In the genomic region with DNA sequence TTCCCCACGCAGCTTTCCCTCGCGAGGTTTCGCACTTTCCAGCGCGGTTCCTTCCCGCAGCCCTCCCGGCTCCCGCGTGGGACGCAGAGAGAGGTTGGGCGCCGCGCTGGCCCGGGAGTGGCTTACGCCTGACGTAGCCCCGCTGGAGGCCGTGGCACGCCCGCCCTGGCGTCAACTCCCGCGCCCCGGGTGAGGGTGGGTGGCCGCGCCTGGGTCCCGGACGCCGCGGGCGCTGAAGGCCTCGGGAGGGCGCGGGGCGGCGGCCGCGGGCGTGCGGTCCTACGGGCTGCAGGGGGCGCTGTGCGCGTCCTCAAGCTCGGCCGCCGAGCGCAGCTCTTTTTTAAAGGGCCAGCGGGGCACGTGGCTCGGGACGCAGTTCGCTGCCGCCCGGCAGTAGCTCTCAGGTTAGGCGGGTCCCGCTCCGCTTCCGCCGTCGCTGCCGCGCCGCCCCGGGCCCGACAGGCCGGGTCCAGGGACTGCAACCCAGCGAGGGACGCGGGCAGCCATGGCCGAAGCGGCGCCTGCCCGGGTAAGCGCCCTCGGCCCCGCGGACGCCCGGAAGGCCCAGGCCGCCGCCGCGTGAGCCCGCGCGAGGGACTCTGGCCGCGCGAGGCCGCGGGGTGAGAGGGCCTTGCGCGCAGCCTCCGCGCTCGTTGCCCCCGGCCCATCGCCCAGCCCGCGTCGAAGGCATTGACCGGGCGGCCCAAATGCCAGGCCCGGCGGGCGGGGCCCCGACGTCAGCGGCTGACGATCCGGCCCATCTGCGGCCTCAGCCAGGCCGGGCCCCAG, we compare ENCODE assay signal across 8 cellular contexts. TPM values are rescaled to one million over a fixed set of nuclear protein-coding genes. Genes with fewer than 3 reads are reported as not detected.
DNase-seq lines count a peak whose midpoint lies in the region; ATAC-seq and TF ChIP-seq lines count a peak whose summit lies in the region.

A gene (plus strand): TSS at position 368 of the 789 bp plus-strand sequence. CDS start 138 bp downstream, at position 506.

- TF ChIP-seq CTCF in IMR-90 (conservative IDR thresholded peaks at IDR 0.05; ENCODE audit: low read depth, low read length) (peak; percentile 81), PC-9 (conservative IDR thresholded peaks at IDR 0.05) (peak; percentile 68), fibroblast of lung (conservative IDR thresholded peaks at IDR 0.05 in 1 of 2, IDR thresholded peaks at IDR 0.05 in 1 of 2; ENCODE audit: low read depth in 1 of 2, low read length in 2 of 2) (peak; percentile 34 to 52)

- peak within 1 kb of the TSS; percentile 83 to 95 (median 92) for H3K27ac Mint-ChIP-seq in naive thymus-derived CD8-positive, alpha-beta T cell
- peak within 1 kb of the TSS; percentile 96 for H3K27ac Mint-ChIP-seq in stimulated activated naive B cell treated with anti-CD40 and anti-IgM and Interleukin-4, amounts not matched to agents 10 μg/mL and 1 μg/mL and 100 μg/mL, for 72 hours

- peak within 1 kb of the TSS; percentile 54 for H3K27ac ChIP-seq in IMR-90 (ENCODE audit: insufficient read depth, low read length)
- H3K27ac ChIP-seq in PC-9, result peak within 1 kb of the TSS; percentile 74
- H3K27ac ChIP-seq in fibroblast of lung (ENCODE audit: insufficient read depth, low read length), result peak within 1 kb of the TSS; percentile 74

- peak within 1 kb of the TSS; percentile 5; the same call in 1 of the 2 replicates for H3K56ac ChIP-seq in IMR-90 (ENCODE audit: extremely low read depth, insufficient read depth, low read length)

- peak within 1 kb of the TSS; percentile 12; the same call in 1 of the 2 replicates for H2BK120ac ChIP-seq in IMR-90 (ENCODE audit: low read depth, low read length)

- peaks cover 0 to 26% (median 2%) of the 10 kb centered on the region in 3 donors for H3K36me3 Mint-ChIP-seq in naive thymus-derived CD8-positive, alpha-beta T cell
- H3K36me3 Mint-ChIP-seq in stimulated activated naive B cell treated with anti-CD40 and anti-IgM and Interleukin-4, amounts not matched to agents 10 μg/mL and 1 μg/mL and 100 μg/mL, for 72 hours, result peaks cover 25 to 27% of the 10 kb centered on the region in 2 donors

- H3K27me3 Mint-ChIP-seq in naive thymus-derived CD8-positive, alpha-beta T cell, result no peaks in the 10 kb centered on the region
- no peaks in the 10 kb centered on the region for H3K27me3 Mint-ChIP-seq in stimulated activated naive B cell treated with anti-CD40 and anti-IgM and Interleukin-4, amounts not matched to agents 10 μg/mL and 1 μg/mL and 100 μg/mL, for 72 hours

- H4K91ac ChIP-seq in IMR-90 (ENCODE audit: insufficient read depth, low read depth, low read length), result peak within 1 kb of the TSS; percentile 83

- H2AFZ ChIP-seq in IMR-90 (replicated peaks; ENCODE audit: low read length, poor library complexity) (peak within 1 kb of the TSS; percentile 95), PC-9 (peak within 1 kb of the TSS; percentile 90), fibroblast of lung (ENCODE audit: low read length) (peak within 1 kb of the TSS; percentile 54)

- no peaks in the 10 kb centered on the region for H3K27me3 ChIP-seq in IMR-90 (ENCODE audit: control insufficient read depth, insufficient read depth, low read length)
- H3K27me3 ChIP-seq in PC-9 (ENCODE audit: insufficient read depth, low read depth), result no peaks in the 10 kb centered on the region
- no peaks in the 10 kb centered on the region for H3K27me3 ChIP-seq in fibroblast of lung (ENCODE audit: control insufficient read depth, insufficient read depth, low read length)

- in situ Hi-C loops in IMR-90 (cut with MboI; ENCODE audit: low sequenced_read_pairs), result no loop called here

- H3K9me1 ChIP-seq in IMR-90 (ENCODE audit: insufficient read depth, low read length), result 0 out of 2 replicates have a peak, but pooled peaks cover under 1% of the 10 kb centered on the region

- H3K4me1 Mint-ChIP-seq in naive thymus-derived CD8-positive, alpha-beta T cell, result peaks cover 21 to 42% (median 34%) of the 10 kb centered on the region in 4 donors
- H3K4me1 Mint-ChIP-seq in stimulated activated naive B cell treated with anti-CD40 and anti-IgM and Interleukin-4, amounts not matched to agents 10 μg/mL and 1 μg/mL and 100 μg/mL, for 72 hours, result peaks cover 19 to 42% of the 10 kb centered on the region in 2 donors

- H3K4me3 Mint-ChIP-seq in naive thymus-derived CD8-positive, alpha-beta T cell, result peak within 1 kb of the TSS; percentile 82 to 92 (median 86)
- peak within 1 kb of the TSS; percentile 88 to 91 for H3K4me3 Mint-ChIP-seq in stimulated activated naive B cell treated with anti-CD40 and anti-IgM and Interleukin-4, amounts not matched to agents 10 μg/mL and 1 μg/mL and 100 μg/mL, for 72 hours

- POLR2A ChIA-PET in IMR-90 (lab: Charles Lee; ENCODE audit: unreplicated experiment) (interaction anchor here (1.3 kb wide), 1 partner anchor 198 kb away, joined by 4 read pairs; a partner anchor contains a TSS), PC-9 (lab: Charles Lee; ENCODE audit: unreplicated experiment) (interaction anchor here (0.6 kb wide), 1 partner anchor 23 kb away, joined by 5 read pairs; no protein-coding TSS in a partner anchor)
- POLR2A ChIA-PET in naive thymus-derived CD8-positive, alpha-beta T cell (lab: Charles Lee), result interaction anchor here (0.6 to 3.3 kb wide), 14 partner anchors 16 to 1616 kb away, joined by 3 to 75 read pairs (median 5); a partner anchor contains a TSS

- CTCF ChIA-PET in IMR-90 (lab: Yijun Ruan, JAX), result interaction anchor here (1.3 to 1.8 kb wide), 6 partner anchors 9 to 162 kb away, joined by 3 to 10 read pairs (median 7); no protein-coding TSS in a partner anchor
- CTCF ChIA-PET in PC-9 (lab: Charles Lee), result interaction anchor here (0.6 to 2.4 kb wide), 7 partner anchors 23 to 479 kb away, joined by 3 to 10 read pairs (median 3); a partner anchor contains a TSS

- peak within 1 kb of the TSS; percentile 38; the same call in 1 of the 2 replicates for H3K18ac ChIP-seq in IMR-90 (ENCODE audit: low read depth, low read length)

- H3K79me2 ChIP-seq in PC-9 (ENCODE audit: low read depth), result peaks cover 19% of the 10 kb centered on the region
- H3K79me2 ChIP-seq in fibroblast of lung (ENCODE audit: control insufficient read depth, insufficient read depth, low read length), result no peaks in the 10 kb centered on the region

- no peaks in the 10 kb centered on the region for H3K9me2 ChIP-seq in PC-9 (ENCODE audit: insufficient read depth)

- peak; percentile 91 for DNase-seq in DMS53 treated with DMSO at 0.1 percent for 48 hours (lab: John Stamatoyannopoulos, UW; ENCODE audit: unreplicated experiment)
- peak; percentile 85 for DNase-seq in IMR-90
- DNase-seq in PC-9, result peak; percentile 74 to 90
- DNase-seq in activated T-helper 1 cell treated with Interleukin-2 at 50 U/mL for 16 hours (ENCODE audit: low read depth), result peak; percentile 80
- peak; percentile 89 to 94 for DNase-seq in fibroblast of lung (ENCODE audit: low read depth in 2 of 2)
- peak; percentile 78 to 90 (median 84) for DNase-seq in naive thymus-derived CD8-positive, alpha-beta T cell
- peak; percentile 85 for DNase-seq in stimulated activated naive B cell treated with anti-CD40 and anti-IgM and Interleukin-4, amounts not matched to agents 10 μg/mL and 1 μg/mL and 100 μg/mL, for 72 hours

- peak; percentile 44 for TF ChIP-seq RAD21 in IMR-90 (IDR thresholded peaks at IDR 0.05; ENCODE audit: low read length)

- no peak within 1 kb of the TSS for H2BK15ac ChIP-seq in IMR-90 (ENCODE audit: low read depth, low read length)

- H2BK20ac ChIP-seq in IMR-90 (ENCODE audit: low read depth, low read length), result no peak within 1 kb of the TSS

- peaks cover 22 to 29% of the 10 kb centered on the region in 2 experiments for H3K79me1 ChIP-seq in IMR-90 (ENCODE audit: low read depth in 1 of 2, low read length in 2 of 2)

- H3K4me1 ChIP-seq in IMR-90 (ENCODE audit: control insufficient read depth, insufficient read depth, low read length) (peaks cover 7% of the 10 kb centered on the region), PC-9 (replicated peaks; ENCODE audit: insufficient read depth) (peaks cover 16% of the 10 kb centered on the region; the same call in 1 of the 2 replicates), fibroblast of lung (ENCODE audit: control insufficient read depth, extremely low read depth, insufficient read depth, low read length) (peaks cover 2% of the 10 kb centered on the region)

- dilution Hi-C loops in IMR-90 (cut with HindIII; ENCODE audit: low sequenced_read_pairs, unreplicated experiment), result no loop called here

- peak within 1 kb of the TSS; percentile 66 for H2BK5ac ChIP-seq in IMR-90 (ENCODE audit: low read depth, low read length, poor library complexity, severe bottlenecking)

- H4K5ac ChIP-seq in IMR-90 (ENCODE audit: low read depth, low read length), result peak within 1 kb of the TSS; percentile 96

- peak within 1 kb of the TSS; percentile 76 for H3K14ac ChIP-seq in IMR-90 (replicated peaks; ENCODE audit: low read depth, low read length)

- H3K4me2 ChIP-seq in IMR-90 (ENCODE audit: low read depth, low read length) (peak within 1 kb of the TSS; percentile 86), PC-9 (peak within 1 kb of the TSS; percentile 90), fibroblast of lung (ENCODE audit: extremely low read depth, insufficient read depth, low read length) (peak within 1 kb of the TSS; percentile 81)

- peak within 1 kb of the TSS; percentile 82 for H2AK5ac ChIP-seq in IMR-90 (ENCODE audit: low read depth, low read length)

- peaks cover 29% of the 10 kb centered on the region for H3F3A ChIP-seq in PC-9 (ENCODE audit: insufficient read depth, low read depth)

- peaks cover 18% of the 10 kb centered on the region for H3K36me3 ChIP-seq in IMR-90 (ENCODE audit: control insufficient read depth, insufficient read depth, low read length)
- H3K36me3 ChIP-seq in PC-9 (ENCODE audit: low read depth), result 0 out of 2 replicates have a peak, but pooled peaks cover 12% of the 10 kb centered on the region
- peaks cover 4% of the 10 kb centered on the region for H3K36me3 ChIP-seq in fibroblast of lung (ENCODE audit: control insufficient read depth, insufficient read depth, low read length)

- TF ChIP-seq POLR2A in IMR-90 (IDR thresholded peaks at IDR 0.05; ENCODE audit: low read depth, low read length), result no peak

- no TSS peak for BruUV-seq in IMR-90 (replicated peaks; lab: Mats Ljungman, UMichigan)
- BruUV-seq in PC-9 (replicated peaks; lab: Mats Ljungman, UMichigan), result no TSS peak

- 2% methylated on average over 67 of the region's 115 CpGs; no CpG with 5 or more reads in 1 of the 2 experiments for WGBS in IMR-90 (ENCODE audit: extremely low coverage in 2 of 2, insufficient read length in 1 of 2), 2 experiments

- H3K4ac ChIP-seq in IMR-90 (ENCODE audit: low read depth, low read length), result peak within 1 kb of the TSS; percentile 74

- H3K4me3 ChIP-seq in IMR-90 (ENCODE audit: insufficient read depth, low read depth, low read length), result peak within 1 kb of the TSS; percentile 61
- H3K4me3 ChIP-seq in PC-9, result peak within 1 kb of the TSS; percentile 89
- H3K4me3 ChIP-seq in fibroblast of lung (replicated peaks in 1 of 4; ENCODE audit: control extremely low read depth in 1 of 4, insufficient read depth in 1 of 4, low read depth in 3 of 4, low read length in 4 of 4), result peak within 1 kb of the TSS; percentile 52 to 75 (median 56)

- H3K9ac ChIP-seq in IMR-90 (ENCODE audit: low read depth, low read length) (peak within 1 kb of the TSS; percentile 73), fibroblast of lung (ENCODE audit: insufficient read depth, low read length) (peak within 1 kb of the TSS; percentile 87)

- H3K9me3 ChIP-seq in IMR-90 (ENCODE audit: control insufficient read depth, insufficient read depth, low read length) (no peaks in the 10 kb centered on the region), PC-9 (ENCODE audit: insufficient read depth, low read depth) (no peaks in the 10 kb centered on the region), fibroblast of lung (ENCODE audit: control insufficient read depth, insufficient read depth, low read depth, low read length) (no peaks in the 10 kb centered on the region)

- H3K9me3 Mint-ChIP-seq in naive thymus-derived CD8-positive, alpha-beta T cell, result no peaks in the 10 kb centered on the region
- H3K9me3 Mint-ChIP-seq in stimulated activated naive B cell treated with anti-CD40 and anti-IgM and Interleukin-4, amounts not matched to agents 10 μg/mL and 1 μg/mL and 100 μg/mL, for 72 hours, result no peaks in the 10 kb centered on the region

- ATAC-seq in GM21528 (IDR thresholded peaks at IDR 0.05; ENCODE audit: low FRiP score, unreplicated experiment) (peak; percentile 89), IMR-90 (ENCODE audit: low read depth) (peak; percentile 94)
- peak; percentile 92 to 94 for ATAC-seq in naive thymus-derived CD8-positive, alpha-beta T cell
- ATAC-seq in stimulated activated naive B cell treated with anti-CD40 and anti-IgM and Interleukin-4, amounts not matched to agents 10 μg/mL and 1 μg/mL and 100 μg/mL, for 72 hours (replicated peaks), result peak; percentile 89 to 92

- peak within 1 kb of the TSS; percentile 90 to 95 for H4K8ac ChIP-seq in IMR-90 (ENCODE audit: low read depth in 2 of 2, low read length in 2 of 2)

- H4K20me1 ChIP-seq in IMR-90 (ENCODE audit: insufficient read depth, low read length) (no peaks in the 10 kb centered on the region), PC-9 (ENCODE audit: insufficient read depth) (peaks cover 4% of the 10 kb centered on the region), fibroblast of lung (ENCODE audit: control insufficient read depth, extremely low read depth, insufficient read depth, low read length) (no peaks in the 10 kb centered on the region)

- peak within 1 kb of the TSS; percentile 93 for H2AK9ac ChIP-seq in IMR-90 (replicated peaks; ENCODE audit: low read depth, low read length, poor library complexity)

- intact Hi-C loops in IMR-90 (cut with micrococcal nuclease), result loop anchor here (5.0 kb wide), 1 partner anchor 360 kb away; no protein-coding TSS in a partner anchor
- intact Hi-C loops in PC-9 (cut with micrococcal nuclease; ENCODE audit: unreplicated experiment), result loop anchor here (1.0 to 2.0 kb wide), 6 partner anchors 23 to 362 kb away; a partner anchor contains a TSS

- H3K23ac ChIP-seq in IMR-90 (ENCODE audit: low read depth, low read length), result peak within 1 kb of the TSS; percentile 76; the same call in 1 of the 2 replicates

RNA-seq across cellular contexts. Expression of the gene that starts here (rescaled TPM):
- 2.3 and 2.8 TPM in 2 replicates for total RNA-seq in IMR-90 (2012; rRNA removed)
- 7.1 and 7.2 TPM in 2 replicates for polyA plus RNA-seq in IMR-90 (2012; rRNA removed)
- 3.2 and 4.3 TPM in 2 replicates for polyA plus RNA-seq in IMR-90 (2012; cell fraction: cytosol; rRNA removed)
- polyA plus RNA-seq in IMR-90 (2012; cell fraction: nucleus; rRNA removed; ENCODE audit: low replicate concordance), result 60.8 and 75.2 TPM in 2 replicates
- total RNA-seq in PC-9 (2021), result 15.8 and 22.2 TPM in 2 replicates
- total RNA-seq in fibroblast of lung, result 8.7 and 11.4 TPM in 2 replicates
- 2.6 and 3.3 TPM in 2 replicates for polyA plus RNA-seq in fibroblast of lung
- polyA plus RNA-seq in fibroblast of lung (2012), result 2.3 and 2.9 TPM in 2 replicates
- 5.2 and 6.1 TPM in 2 replicates for polyA minus RNA-seq in fibroblast of lung (ENCODE audit: low replicate concordance)
- total RNA-seq in naive thymus-derived CD8-positive, alpha-beta T cell, result 10 to 100 TPM; 45.2 to 46.0 TPM
- 1 to 10 TPM; 3.6 to 9.0 (median 6.3) TPM for polyA plus RNA-seq in naive thymus-derived CD8-positive, alpha-beta T cell

Comparison
In these comparisons a context has a peak if more than half of its experiments do, and no peak if none do; other contexts are left out.
1. Peak in every context shown above with its lines: DNase-seq, ATAC-seq, H3K4me3 ChIP-seq and H3K27ac ChIP-seq.